ENCODE assay signal across 23 cellular contexts in genomic region chr4:38566811-38567398, GRCh38.
"Had no signal": no experiment of that assay in that cellular context is flagged by ENCODE, and none has a peak within 500 bp of the region (broad histone marks: within the 10 kb centered on the region; RNA-seq: fewer than 3 reads in every experiment).

No MANE protein-coding gene starts in this region.

- H3K9me3 ChIP-seq: gastroesophageal sphincter, sigmoid colon, thoracic aorta had no signal

- ATAC-seq: gastroesophageal sphincter; left colon; naive thymus-derived CD4-positive, alpha-beta T cell had no signal

- H3K27me3 ChIP-seq: brain microvascular endothelial cell, gastroesophageal sphincter, sigmoid colon had no signal

- H3K27ac ChIP-seq: brain microvascular endothelial cell, gastroesophageal sphincter, sigmoid colon, thoracic aorta had no signal

- H3K4me3 ChIP-seq: gastroesophageal sphincter, sigmoid colon, thoracic aorta had no signal

- H3K36me3 ChIP-seq: brain microvascular endothelial cell, gastroesophageal sphincter, sigmoid colon, thoracic aorta had no signal

- DNase-seq: activated CD4-positive, alpha-beta memory T cell treated with anti-CD3 and anti-CD28 coated beads, Interleukin-2, amount 10 ng/mL, durations not matched to agents 7 days and 5 days; activated CD4-positive, alpha-beta T cell treated with anti-CD3 and anti-CD28 coated beads for 4 hours; activated CD4-positive, CD25-positive, alpha-beta regulatory T cell; activated effector memory CD4-positive, alpha-beta T cell treated with Interleukin-2 at 50 U/mL for 16 hours; activated naive CD4-positive, alpha-beta T cell treated with anti-CD3 and anti-CD28 coated beads for 36 hours; activated naive CD8-positive, alpha-beta T cell treated with anti-CD3 and anti-CD28 coated beads, Interleukin-2, amount 10 ng/mL, durations not matched to agents 7 days and 5 days; activated T-cell treated with anti-CD3 and anti-CD28 coated beads, Interleukin-2, amount 50 U/mL, for 72 hours; amniotic stem cell; brain microvascular endothelial cell; central memory CD4-positive, alpha-beta T cell; dermis blood vessel endothelial cell; effector CD8-positive, alpha-beta T cell; head of caudate nucleus; islet precursor cell; left colon; mesendoderm; naive thymus-derived CD4-positive, alpha-beta T cell; occipital lobe; sigmoid colon; stimulated activated CD4-positive, alpha-beta T cell treated with anti-CD3 and anti-CD28 coated beads, Interleukin-4, amount 100 ng/mL, for 1 hour; stimulated activated naive CD4-positive, alpha-beta T cell treated with Interleukin-2 at 50 U/mL for 16 hours had no signal
